18 cellular contexts compared by ENCODE assay signal in genomic region chr1:4847731-4848130, GRCh38.
DNase-seq lines count a peak whose midpoint lies in the region; ATAC-seq, FAIRE-seq and TF ChIP-seq lines count a peak whose summit lies in the region.
"Had no signal": no experiment of that assay in that cellular context is flagged by ENCODE, and none has a peak within 500 bp of the region (broad histone marks: within the 10 kb centered on the region; RNA-seq: fewer than 3 reads in every experiment).

No MANE protein-coding gene starts in this region.

- H3K4ac ChIP-seq in H1 (replicated peaks; ENCODE audit: insufficient read length, low read depth, low read length) = no peak overlapping the region

- peaks cover 0 to 1% (median 0%) of the 10 kb centered on the region in 4 experiments; a peak in 1 of 7 replicates for H3K27me3 ChIP-seq in H1 (replicated peaks in 1 of 4; ENCODE audit: control insufficient read depth in 3 of 4, extremely low read depth in 1 of 4, insufficient read depth in 3 of 4, low read length in 3 of 4)
- H3K27me3 ChIP-seq in sigmoid colon = no peaks in the 10 kb centered on the region

- no peak overlapping the region for H2AK5ac ChIP-seq in H1 (ENCODE audit: low read depth, low read length)

- H3K9ac ChIP-seq in H1 (replicated peaks in 1 of 4; ENCODE audit: extremely low read depth in 1 of 4, low read depth in 3 of 4, low read length in 3 of 4) = no peak overlapping the region; a peak in 1 of 7 replicates
- H3K9ac ChIP-seq: KMS-11 had no signal

- H3K56ac ChIP-seq in H1 (replicated peaks; ENCODE audit: insufficient read length, low read depth, low read length) = no peak overlapping the region

- H3K27ac ChIP-seq in H1 (ENCODE audit: low read depth, low read length) (no peak overlapping the region), sigmoid colon (no peak overlapping the region)
- H3K27ac ChIP-seq: C4-2B, HL-60, KMS-11 had no signal

- H4K91ac ChIP-seq in H1 (replicated peaks; ENCODE audit: insufficient read length, low read length) = no peak overlapping the region

- TF ChIP-seq EP300 in H1 (IDR thresholded peaks at IDR 0.05; ENCODE audit: borderline replicate concordance in 1 of 2, low read depth in 2 of 2, low read length in 2 of 2) (no peak), sigmoid colon (IDR thresholded peaks at IDR 0.05) (no peak)

- no peaks in the 10 kb centered on the region for H3K79me2 ChIP-seq in H1 (ENCODE audit: control insufficient read depth in 1 of 2, insufficient read depth in 2 of 2, low read length in 2 of 2)

- peak overlapping the region; percentile 29; the same call in 1 of the 2 replicates for H2AFZ ChIP-seq in H1 (ENCODE audit: low read length)

- no peaks in the 10 kb centered on the region for H4K20me1 ChIP-seq in H1 (replicated peaks in 1 of 2; ENCODE audit: control insufficient read depth in 1 of 2, insufficient read depth in 2 of 2, low read length in 2 of 2)

- POLR2A ChIA-PET in H1 (lab: Charles Lee; ENCODE audit: partially characterized antibody) = no interaction called here

- ATAC-seq in GM21825 (IDR thresholded peaks at IDR 0.05; ENCODE audit: unreplicated experiment) (no peak), GM21528 (IDR thresholded peaks at IDR 0.05; ENCODE audit: low FRiP score, unreplicated experiment) (no peak)

- DNase-seq in AG10803 (ENCODE audit: low read depth) (peak; percentile 6), GM12865 (ENCODE audit: low read depth) (peak; percentile 60), H1 (ENCODE audit: low read depth in 1 of 2, low spot score in 2 of 2) (no peak), left kidney (ENCODE audit: low read depth, low spot score) (peak; percentile 27), GM19240 (ENCODE audit: insufficient read length, low spot score) (no peak), sigmoid colon (no peak)
- DNase-seq: 8988T; CD4-positive, alpha-beta memory T cell; DMS79 treated with DMSO at 0.1 percent for 48 hours; GF-D8 had no signal

- TF ChIP-seq RAD21 in H1 (IDR thresholded peaks at IDR 0.05 in 1 of 2, conservative IDR thresholded peaks at IDR 0.05 in 1 of 2; ENCODE audit: low read depth in 2 of 2, low read length in 2 of 2) = no peak

- whole genome bisulfite sequencing in H1 (ENCODE audit: extremely low coverage in 1 of 2, insufficient coverage in 1 of 2, insufficient read length in 1 of 2, insufficient replicate concordance in 2 of 2, low coverage in 1 of 2, low lambda C conversion rate in 2 of 2, missing lambda C conversion rate in 1 of 2), 2 experiments = 88% methylated on average over 6 of the region's 6 CpGs; no CpG with 5 or more reads in 1 of the 2 experiments
- WGBS in sigmoid colon, 2 donors = 80 to 84% methylated on average over 6 of the region's 6 CpGs

- H4K5ac ChIP-seq in H1 (ENCODE audit: insufficient read length, low read depth, low read length) = no peak overlapping the region

- H2BK12ac ChIP-seq in H1 (ENCODE audit: low read depth, low read length) = no peak overlapping the region

- H3K36me3 ChIP-seq in H1 (ENCODE audit: control insufficient read depth in 2 of 4, insufficient read depth in 4 of 4, low read length in 3 of 4) (no peaks in the 10 kb centered on the region), sigmoid colon (no peaks in the 10 kb centered on the region)
- H3K36me3 ChIP-seq: HAP-1 had no signal

- no peak for TF ChIP-seq POLR2A in H1 (IDR thresholded peaks at IDR 0.05; ENCODE audit: control extremely low read depth in 1 of 2, low read depth in 2 of 2, low read length in 2 of 2)
- no peak for TF ChIP-seq POLR2A in sigmoid colon (IDR thresholded peaks at IDR 0.05)

- H3K4me3 ChIP-seq in AG10803 (ENCODE audit: low read length) (no peak overlapping the region), GM12865 (ENCODE audit: low read depth, low read length) (no peak overlapping the region), H1 (ENCODE audit: extremely low read depth in 1 of 4, insufficient read depth in 2 of 4, low read depth in 3 of 4, low read length in 4 of 4) (no peak overlapping the region), sigmoid colon (no peak overlapping the region)
- H3K4me3 ChIP-seq: HAP-1 had no signal

- H3K9me3 ChIP-seq in H1 (ENCODE audit: insufficient read depth in 2 of 2, low read depth in 1 of 2, low read length in 1 of 2) (peaks cover 2 to 6% of the 10 kb centered on the region in 2 experiments; a peak in 2 of 4 replicates), sigmoid colon (no peaks in the 10 kb centered on the region)
- H3K9me3 ChIP-seq: HAP-1 had no signal

- no peaks in the 10 kb centered on the region for H3K79me1 ChIP-seq in H1 (ENCODE audit: low read depth, low read length)

- peaks cover 0 to 6% (median 0%) of the 10 kb centered on the region in 4 experiments; a peak in 2 of 7 replicates for H3K4me1 ChIP-seq in H1 (replicated peaks in 1 of 4; ENCODE audit: control insufficient read depth in 3 of 4, insufficient read depth in 4 of 4, low read length in 3 of 4)
- H3K4me1 ChIP-seq in sigmoid colon = no peaks in the 10 kb centered on the region
- H3K4me1 ChIP-seq: HAP-1 had no signal

- H2BK15ac ChIP-seq in H1 (ENCODE audit: low read length) = no peak overlapping the region

- CTCF ChIA-PET in H1 (lab: Charles Lee; ENCODE audit: partially characterized antibody) = interaction anchor here (0.6 kb wide), 1 partner anchor 189 kb away, joined by 3 read pairs; no protein-coding TSS in a partner anchor

- H4K8ac ChIP-seq in H1 (ENCODE audit: extremely low read depth, insufficient read depth, low read length) = no peak overlapping the region

- TF ChIP-seq CTCF in AG10803 (conservative IDR thresholded peaks at IDR 0.05; ENCODE audit: low read length) (no peak), GM12865 (IDR thresholded peaks at IDR 0.05; ENCODE audit: insufficient read depth, low read depth, low read length, missing control alignments) (no peak), H1 (IDR thresholded peaks at IDR 0.05; ENCODE audit: control extremely low read depth in 1 of 3, insufficient read depth in 1 of 3, low read depth in 1 of 3, low read length in 3 of 3) (no peak), sigmoid colon (IDR thresholded peaks at IDR 0.05) (no peak)

- no peak overlapping the region for H3K18ac ChIP-seq in H1 (ENCODE audit: extremely low read depth, low read length)

- H2BK120ac ChIP-seq in H1 (replicated peaks; ENCODE audit: low read depth, low read length) = no peak overlapping the region

- no peak overlapping the region for H2BK5ac ChIP-seq in H1 (ENCODE audit: low read depth, low read length)

- H3K23ac ChIP-seq in H1 (ENCODE audit: insufficient read length) = no peak overlapping the region

- peak overlapping the region; percentile 34; the same call in 1 of the 2 replicates for H2BK20ac ChIP-seq in H1 (ENCODE audit: low read length)

- no peak for FAIRE-seq in H1 (lab: Jason Lieb, UNC)
- FAIRE-seq: GM12891, GM19239 had no signal

- no peaks in the 10 kb centered on the region; the same call in 1 of the 2 replicates for H3K23me2 ChIP-seq in H1 (ENCODE audit: low read depth, low read length)

- H3K4me2 ChIP-seq in H1 (ENCODE audit: insufficient read depth in 1 of 2, low read depth in 2 of 2, low read length in 2 of 2) = no peak overlapping the region
- H3K4me2 ChIP-seq: KMS-11 had no signal

- intact Hi-C loops in sigmoid colon (cut with DNase I) = no loop called here

- no peak overlapping the region for H3K14ac ChIP-seq in H1 (ENCODE audit: insufficient read length)

TF ChIP-seq in H1, 55 proteins besides CTCF, POLR2A, EP300 and RAD21:
- no peak for TF ChIP-seq ATF2 (IDR thresholded peaks at IDR 0.05; ENCODE audit: low read length)

Comparison
In these comparisons a context has a peak if more than half of its experiments do, and no peak if none do; other contexts are left out.
1. DNase-seq: peak in AG10803 (single experiment), GM12865 (single experiment) and left kidney (single experiment); none in H1 (0 of 2), GM19240 (single experiment) and sigmoid colon (single experiment).